Comparison of ENCODE assay signal across 1 cellular context in the genomic region with DNA sequence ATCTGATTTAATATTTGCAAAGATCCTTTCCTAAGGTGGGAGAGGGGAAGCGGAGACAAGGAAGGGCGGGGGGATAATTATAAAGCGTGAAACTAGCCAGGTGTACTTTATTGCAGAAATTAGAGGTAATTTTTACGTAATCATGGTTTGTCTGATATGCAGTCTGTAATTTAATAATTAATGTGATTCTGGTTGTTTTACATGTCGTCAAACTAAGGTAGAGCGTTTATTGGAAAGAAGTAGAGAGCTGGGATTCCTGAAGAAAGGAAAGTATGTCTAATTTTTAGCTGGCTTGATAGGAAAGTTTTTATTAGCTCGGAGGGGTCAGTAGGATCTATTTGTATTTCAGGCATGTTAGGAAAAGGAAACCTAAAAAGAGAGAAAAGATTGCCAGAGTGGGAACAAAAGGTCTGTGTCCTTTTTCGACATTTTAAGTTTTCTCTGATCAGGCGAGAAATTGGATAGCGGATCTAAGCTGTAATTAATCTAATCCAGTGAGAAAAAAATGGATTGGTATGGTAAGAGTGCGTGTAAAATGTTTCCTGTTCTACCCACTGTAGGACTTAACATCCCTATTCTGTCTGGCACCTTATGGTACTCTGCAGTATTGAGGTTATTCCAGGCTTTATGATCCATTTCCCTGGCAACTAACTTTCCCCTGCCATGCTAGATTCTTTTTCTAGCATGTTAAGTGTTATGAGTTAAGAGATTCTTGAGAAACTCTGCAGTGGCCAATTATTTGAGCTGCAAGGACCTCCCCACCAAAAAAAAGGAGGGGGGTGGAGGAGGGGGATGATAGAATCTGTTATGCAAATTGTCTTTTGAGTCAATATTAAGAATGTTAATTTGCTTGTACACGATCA.
TF ChIP-seq lines count a peak whose summit lies in the region.

No MANE protein-coding gene starts in this region.

TF ChIP-seq in HepG2, 621 proteins besides CTCF, POLR2A, EP300 and RAD21 (continued from another document):
- TF ChIP-seq, protein P1, sequence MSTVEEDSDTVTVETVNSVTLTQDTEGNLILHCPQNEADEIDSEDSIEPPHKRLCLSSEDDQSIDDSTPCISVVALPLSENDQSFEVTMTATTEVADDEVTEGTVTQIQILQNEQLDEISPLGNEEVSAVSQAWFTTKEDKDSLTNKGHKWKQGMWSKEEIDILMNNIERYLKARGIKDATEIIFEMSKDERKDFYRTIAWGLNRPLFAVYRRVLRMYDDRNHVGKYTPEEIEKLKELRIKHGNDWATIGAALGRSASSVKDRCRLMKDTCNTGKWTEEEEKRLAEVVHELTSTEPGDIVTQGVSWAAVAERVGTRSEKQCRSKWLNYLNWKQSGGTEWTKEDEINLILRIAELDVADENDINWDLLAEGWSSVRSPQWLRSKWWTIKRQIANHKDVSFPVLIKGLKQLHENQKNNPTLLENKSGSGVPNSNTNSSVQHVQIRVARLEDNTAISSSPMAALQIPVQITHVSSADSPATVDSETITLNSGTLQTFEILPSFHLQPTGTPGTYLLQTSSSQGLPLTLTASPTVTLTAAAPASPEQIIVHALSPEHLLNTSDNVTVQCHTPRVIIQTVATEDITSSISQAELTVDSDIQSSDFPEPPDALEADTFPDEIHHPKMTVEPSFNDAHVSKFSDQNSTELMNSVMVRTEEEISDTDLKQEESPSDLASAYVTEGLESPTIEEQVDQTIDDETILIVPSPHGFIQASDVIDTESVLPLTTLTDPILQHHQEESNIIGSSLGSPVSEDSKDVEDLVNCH (CRISPR knock-in tag; IDR thresholded peaks at IDR 0.05), result no peak
- TF ChIP-seq, protein P2, sequence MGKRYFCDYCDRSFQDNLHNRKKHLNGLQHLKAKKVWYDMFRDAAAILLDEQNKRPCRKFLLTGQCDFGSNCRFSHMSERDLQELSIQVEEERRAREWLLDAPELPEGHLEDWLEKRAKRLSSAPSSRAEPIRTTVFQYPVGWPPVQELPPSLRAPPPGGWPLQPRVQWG (CRISPR knock-in tag; IDR thresholded peaks at IDR 0.05; ENCODE audit: borderline replicate concordance, low read depth), result no peak
